In the genomic region with DNA sequence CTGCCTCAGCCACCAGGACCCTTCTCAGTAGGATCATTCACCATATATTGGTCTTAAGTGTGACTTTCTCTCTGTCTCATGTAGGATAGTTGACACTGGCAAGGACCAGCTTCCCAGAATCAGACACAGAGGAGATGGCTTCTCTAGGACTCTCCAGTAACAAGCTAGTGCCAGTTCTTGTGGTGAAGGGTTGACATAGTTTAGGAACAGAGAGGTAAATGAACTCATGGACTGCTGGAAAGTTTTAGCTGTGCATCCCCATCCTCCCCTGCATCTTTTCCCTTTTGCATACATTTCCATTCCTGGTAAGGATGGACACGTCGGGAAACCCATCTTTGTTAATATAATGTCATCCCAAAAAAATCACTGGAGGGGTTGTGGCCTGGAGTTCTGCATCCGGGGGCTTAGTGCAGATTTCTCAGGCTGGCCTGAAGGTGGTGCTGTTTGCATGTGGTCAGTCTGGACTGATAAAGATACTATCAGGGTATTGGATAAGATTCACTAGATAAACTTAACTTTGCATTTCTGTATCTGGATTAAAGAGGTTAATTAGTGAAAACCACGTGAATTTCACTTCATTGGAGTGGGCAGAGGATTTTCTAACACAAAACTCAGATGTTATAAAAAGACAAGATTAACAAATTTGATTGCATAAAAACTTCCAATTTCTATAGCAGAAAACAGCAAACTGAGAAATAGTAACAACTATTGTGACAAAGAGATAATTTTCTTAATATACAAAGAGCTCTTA, we compare ENCODE assay signal across 9 cellular contexts.
DNase-seq lines count a peak whose midpoint lies in the region; ATAC-seq, FAIRE-seq and TF ChIP-seq lines count a peak whose summit lies in the region.
"Had no signal": no experiment of that assay in that cellular context is flagged by ENCODE, and none has a peak within 500 bp of the region (broad histone marks: within the 10 kb centered on the region; RNA-seq: fewer than 3 reads in every experiment).

No MANE protein-coding gene starts in this region.

- H2AFZ ChIP-seq in K562 (ENCODE audit: low read depth, low read length): no peak overlapping the region

- 0 out of 2 replicates have a peak, but pooled peaks have one; percentile 10 for TF ChIP-seq EP300 in K562 (IDR thresholded peaks at IDR 0.05; ENCODE audit: low read length)

- WGBS in K562 (ENCODE audit: insufficient coverage, low coverage, missing lambda C conversion rate): 5% methylated on average over 4 of the region's 4 CpGs

- no peaks in the 10 kb centered on the region for H3K9me3 ChIP-seq in K562 (replicated peaks; ENCODE audit: control insufficient read depth, insufficient read depth, low read depth, low read length)

- peak; percentile 68; the same call in 2 of the 3 replicates for ATAC-seq in K562
- ATAC-seq in HG02678 (IDR thresholded peaks at IDR 0.05; ENCODE audit: unreplicated experiment): no peak
- no peak for ATAC-seq in HG03025 (IDR thresholded peaks at IDR 0.05; ENCODE audit: low FRiP score, unreplicated experiment)

- DNase-seq in D341Med (ENCODE audit: low spot score) (peak; percentile 75), HPDE6-E6E7 (ENCODE audit: extremely low spot score) (peak; percentile 52), T follicular helper cell (ENCODE audit: low read depth) (peak; percentile 16), K562 (ENCODE audit: extremely low read depth in 1 of 4, low spot score in 3 of 4) (peak; percentile 24 to 66 (median 56)), inferior parietal cortex (ENCODE audit: extremely low spot score) (peak; percentile 61)
- DNase-seq in stimulated activated CD4-positive, alpha-beta T cell treated with anti-CD3 and anti-CD28 coated beads, Interleukin-1b, Interleukin-23, amount 100 ng/mL, for 48 hours: peak; percentile 32

- no peak for TF ChIP-seq POLR2A in K562 (conservative IDR thresholded peaks at IDR 0.05)

- in situ Hi-C loops in K562 (cut with MboI): no loop called here

- H3K9ac ChIP-seq in K562 (ENCODE audit: insufficient read depth in 1 of 2, low read depth in 2 of 2, low read length in 2 of 2): no peak overlapping the region

- FAIRE-seq in K562 (lab: Jason Lieb, UNC): peak; percentile 26

- TF ChIP-seq CTCF in K562 (IDR thresholded peaks at IDR 0.05 in 2 of 3, conservative IDR thresholded peaks at IDR 0.05 in 1 of 3; ENCODE audit: insufficient read depth in 2 of 3, low read depth in 1 of 3, low read length in 3 of 3): peak; percentile 55 to 73 (median 73)

- H4K20me1 ChIP-seq in K562 (replicated peaks; ENCODE audit: control insufficient read depth, insufficient read depth, low read length): no peaks in the 10 kb centered on the region

- POLR2A ChIA-PET in K562 (lab: Yijun Ruan, JAX): interaction anchor here (0.9 kb wide), 1 partner anchor 124 kb away, joined by 3 read pairs; no protein-coding TSS in a partner anchor

- no TSS peak for BruUV-seq in K562 (replicated peaks; lab: Mats Ljungman, UMichigan)

- no peak overlapping the region for H3K4me2 ChIP-seq in K562 (ENCODE audit: insufficient read depth, low read length)

- no peaks in the 10 kb centered on the region for H3K9me1 ChIP-seq in K562 (ENCODE audit: control insufficient read depth, insufficient read depth, low read length)

- intact Hi-C loops in K562 (cut with micrococcal nuclease): no loop called here

- H3K4me1 ChIP-seq in K562 (replicated peaks in 1 of 2; ENCODE audit: control insufficient read depth in 2 of 2, insufficient read depth in 2 of 2, low read length in 2 of 2): no peaks in the 10 kb centered on the region

- no peak overlapping the region for H3K4me3 ChIP-seq in K562
- H3K4me3 ChIP-seq: SK-N-MC had no signal

- TF ChIP-seq RAD21 in K562 (CRISPR knock-in tag; conservative IDR thresholded peaks at IDR 0.05 in 1 of 2, IDR thresholded peaks at IDR 0.05 in 1 of 2): peak; percentile 52 to 78

- no peaks in the 10 kb centered on the region for H3K36me3 ChIP-seq in K562 (ENCODE audit: control insufficient read depth, insufficient read depth, low read length)

- no peaks in the 10 kb centered on the region for H3K79me2 ChIP-seq in K562 (ENCODE audit: control insufficient read depth, insufficient read depth, low read length)

- CTCF ChIA-PET in K562 (lab: Yijun Ruan, JAX; ENCODE audit: low intra/inter-chr PET ratio): interaction anchor here (1.2 kb wide), 1 partner anchor 141 kb away, joined by 4 read pairs; no protein-coding TSS in a partner anchor

- peaks cover 5 to 6% of the 10 kb centered on the region in 2 experiments; a peak in 2 of 5 replicates for H3K27me3 ChIP-seq in K562 (ENCODE audit: control insufficient read depth in 2 of 2, insufficient read depth in 2 of 2, low read length in 2 of 2)

- H3K27ac ChIP-seq in K562 (ENCODE audit: extremely low read depth, low read depth, low read length): no peak overlapping the region
- H3K27ac ChIP-seq: SK-N-MC had no signal

TF ChIP-seq in K562, 482 proteins besides CTCF, POLR2A, EP300 and RAD21:
- TF ChIP-seq SMC3 (conservative IDR thresholded peaks at IDR 0.05; ENCODE audit: insufficient read depth, low read depth, low read length) (0 out of 2 replicates have a peak, but pooled peaks have one; percentile 17), ZC3H11A (IDR thresholded peaks at IDR 0.05; ENCODE audit: low read depth, low read length) (peak; percentile 67; the same call in 1 of the 2 replicates), BMI1 (IDR thresholded peaks at IDR 0.05; ENCODE audit: low read length) (no peak), GATA2 (CRISPR knock-in tag; IDR thresholded peaks at IDR 0.05) (peak; percentile 79), SIN3B (IDR thresholded peaks at IDR 0.05; ENCODE audit: low read depth) (no peak)
- TF ChIP-seq, protein P1, sequence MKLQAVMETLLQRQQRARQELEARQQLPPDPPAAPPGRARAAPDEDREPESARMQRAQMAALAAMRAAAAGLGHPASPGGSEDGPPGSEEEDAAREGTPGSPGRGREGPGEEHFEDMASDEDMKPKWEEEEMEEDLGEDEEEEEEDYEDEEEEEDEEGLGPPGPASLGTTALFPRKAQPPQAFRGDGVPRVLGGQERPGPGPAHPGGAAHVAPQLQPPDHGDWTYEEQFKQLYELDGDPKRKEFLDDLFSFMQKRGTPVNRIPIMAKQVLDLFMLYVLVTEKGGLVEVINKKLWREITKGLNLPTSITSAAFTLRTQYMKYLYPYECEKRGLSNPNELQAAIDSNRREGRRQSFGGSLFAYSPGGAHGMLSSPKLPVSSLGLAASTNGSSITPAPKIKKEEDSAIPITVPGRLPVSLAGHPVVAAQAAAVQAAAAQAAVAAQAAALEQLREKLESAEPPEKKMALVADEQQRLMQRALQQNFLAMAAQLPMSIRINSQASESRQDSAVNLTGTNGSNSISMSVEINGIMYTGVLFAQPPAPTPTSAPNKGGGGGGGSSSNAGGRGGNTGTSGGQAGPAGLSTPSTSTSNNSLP (IDR thresholded peaks at IDR 0.05; ENCODE audit: borderline replicate concordance, low read depth, low read length): peak; percentile 88

Comparison
In these comparisons a context has a peak if more than half of its experiments do, and no peak if none do; other contexts are left out.
1. DNase-seq: peak in every context shown above with its lines; median percentile 75 in D341Med; 61 in inferior parietal cortex; 56 in K562; 52 in HPDE6-E6E7; 32 in stimulated activated CD4-positive, alpha-beta T cell treated with anti-CD3 and anti-CD28 coated beads, Interleukin-1b, Interleukin-23, amount 100 ng/mL, for 48 hours; 16 in T follicular helper cell.